In genomic region chr20:36905566-36905965, GRCh38 we compare ENCODE assay signal across 12 cellular contexts. TPM values are rescaled to one million over a fixed set of nuclear protein-coding genes. Genes with fewer than 3 reads are reported as not detected.
"Had no signal": no experiment of that assay in that cellular context is flagged by ENCODE, and none has a peak within 500 bp of the region (broad histone marks: within the 10 kb centered on the region; RNA-seq: fewer than 3 reads in every experiment).

No MANE protein-coding gene starts in this region.

RNA-seq across cellular contexts. Expression of gene TLDC2, which starts 29.6 kb away (rescaled TPM):
- total RNA-seq: activated B cell treated with CpG ODN at 0.5 μM for 24 hours; activated CD4-positive, alpha-beta memory T cell treated with anti-CD3 and anti-CD28 coated beads, Interleukin-2, amount 10 ng/mL, durations not matched to agents 7 days and 5 days; activated CD8-positive, alpha-beta memory T cell treated with anti-CD3 and anti-CD28 coated beads for 36 hours; activated naive CD8-positive, alpha-beta T cell treated with anti-CD3 and anti-CD28 coated beads for 36 hours; activated T-helper 2 cell treated with anti-CD3 and anti-CD28 coated beads, Interferon-gamma antibody, Interleukin-2, Interleukin-4, amounts not matched to agents 10 μg/mL and 5 μg/mL and 100 μg/mL, durations not matched to agents 14 hours and 24 hours and 36 hours; astrocyte; body of pancreas; cardiac septum; K562; M059J; PC-3; SJSA1 had no signal
- polyA plus RNA-seq: K562 had no signal
